ENCODE assay signal across 9 cellular contexts in genomic region chr20:45419188-45420091, GRCh38. TPM values are rescaled to one million over a fixed set of nuclear protein-coding genes. Genes with fewer than 3 reads are reported as not detected.
DNase-seq lines count a peak whose midpoint lies in the region; ATAC-seq and TF ChIP-seq lines count a peak whose summit lies in the region.
"Had no signal": no experiment of that assay in that cellular context is flagged by ENCODE, and none has a peak within 500 bp of the region (broad histone marks: within the 10 kb centered on the region; RNA-seq: fewer than 3 reads in every experiment).

No MANE protein-coding gene starts in this region.

- H3K4me3 ChIP-seq in Peyer's patch: no peak overlapping the region

- ATAC-seq in GM18873 (IDR thresholded peaks at IDR 0.05; ENCODE audit: low FRiP score, unreplicated experiment): peak; percentile 56
- ATAC-seq in HG03159 (IDR thresholded peaks at IDR 0.05; ENCODE audit: unreplicated experiment): peak; percentile 73

- H3K36me3 ChIP-seq in Peyer's patch: peaks cover 0 to 49% (median 0%) of the 10 kb centered on the region in 3 donors

- no peak for TF ChIP-seq CTCF in Peyer's patch (IDR thresholded peaks at IDR 0.05)

- peak overlapping the region; percentile 67 to 76 (median 74) for H3K27ac ChIP-seq in Peyer's patch

- no peaks in the 10 kb centered on the region for H3K9me3 ChIP-seq in Peyer's patch

- DNase-seq in AG20443 (ENCODE audit: low spot score): peak; percentile 89
- peak; percentile 65 to 87 (median 79) for DNase-seq in Peyer's patch
- peak; percentile 80 to 91 for DNase-seq in erythroblast (lab: John Stamatoyannopoulos, UW)
- DNase-seq in non-pigmented ciliary epithelial cell (ENCODE audit: low read depth): peak; percentile 84
- DNase-seq in DMS 273 treated with DMSO at 0.1 percent for 48 hours (lab: John Stamatoyannopoulos, UW): no peak
- DNase-seq in NOMO-1 (lab: John Stamatoyannopoulos, UW; ENCODE audit: unreplicated experiment in 2 of 2): no peak

- no peaks in the 10 kb centered on the region for H3K27me3 ChIP-seq in Peyer's patch

- TF ChIP-seq POLR2A in Peyer's patch (IDR thresholded peaks at IDR 0.05): peak in 1 of 2 donors; percentile 19
- peak; percentile 63 for TF ChIP-seq POLR2A in erythroblast (IDR thresholded peaks at IDR 0.05; ENCODE audit: low read length)

- peaks cover 0 to 29% (median 14%) of the 10 kb centered on the region in 4 donors for H3K4me1 ChIP-seq in Peyer's patch

RNA-seq across cellular contexts. Expression of gene PIGT, which starts 3.5 kb away (rescaled TPM):
- 100 to 1,000 TPM in 3 of 4 donors, 10 to 100 TPM in 1; 87.5 to 147 (median 113) TPM for total RNA-seq in Peyer's patch

RNA-seq across cellular contexts. Expression of gene DBNDD2, which starts 11.4 kb away (rescaled TPM):
- total RNA-seq in Peyer's patch: 10 to 100 TPM; 62.7 to 75.2 (median 68.0) TPM

RNA-seq across cellular contexts. Expression of gene TP53TG5, which starts 41.3 kb away (rescaled TPM):
- total RNA-seq in Peyer's patch: not detected

RNA-seq across cellular contexts. Expression of gene WFDC2, which starts 50.1 kb away (rescaled TPM):
- 10 to 100 TPM in 1 of 4 donors, 1 to 10 TPM in 2, not detected in 1; 2.1 to 12.4 (median 7.9) TPM for total RNA-seq in Peyer's patch
- total RNA-seq: mononuclear cell had no signal

RNA-seq across cellular contexts. Expression of gene SYS1, which starts 56.5 kb away (rescaled TPM):
- total RNA-seq in Peyer's patch: 10 to 100 TPM; 23.1 to 62.2 (median 46.9) TPM

Comparison
In these comparisons a context has a peak if more than half of its experiments do, and no peak if none do; other contexts are left out.
1. DNase-seq: peak in AG20443 (single experiment), Peyer's patch (3 of 3), erythroblast (2 of 2) and non-pigmented ciliary epithelial cell (single experiment); none in DMS 273 treated with DMSO at 0.1 percent for 48 hours (single experiment) and NOMO-1 (0 of 2).